11 cellular contexts compared by ENCODE assay signal in genomic region chr20:50337521-50338466, GRCh38.
A peak's percentile ranks its signal among the peaks of the same experiment; 100 is the strongest.
DNase-seq lines count a peak whose midpoint lies in the region; ATAC-seq and TF ChIP-seq lines count a peak whose summit lies in the region.
"Had no signal": no experiment of that assay in that cellular context is flagged by ENCODE, and none has a peak within 500 bp of the region (broad histone marks: within the 10 kb centered on the region; RNA-seq: fewer than 3 reads in every experiment).

No MANE protein-coding gene starts in this region.

- H3K36me3 ChIP-seq in DND-41 (ENCODE audit: insufficient read depth, low read length) = no peaks in the 10 kb centered on the region
- no peaks in the 10 kb centered on the region for H3K36me3 ChIP-seq in MM.1S (replicated peaks; ENCODE audit: insufficient read depth, low read length)
- H3K36me3 ChIP-seq: brain microvascular endothelial cell, SJSA1 had no signal

- H3K9me3 ChIP-seq in DND-41 (ENCODE audit: insufficient read depth, low read length, severe bottlenecking) (no peaks in the 10 kb centered on the region), MM.1S (replicated peaks; ENCODE audit: insufficient read depth, low read length) (no peaks in the 10 kb centered on the region)
- H3K9me3 ChIP-seq: SJSA1 had no signal

- H3K27ac ChIP-seq in DND-41 (ENCODE audit: low read length) = peak overlapping the region; percentile 78
- H3K27ac ChIP-seq in MM.1S (ENCODE audit: low read length) = no peak overlapping the region
- H3K27ac ChIP-seq: brain microvascular endothelial cell had no signal

- peaks cover 10% of the 10 kb centered on the region for H3F3A ChIP-seq in MM.1S (ENCODE audit: insufficient read depth, low read length)

- H3K9me3 Mint-ChIP-seq in central memory CD8-positive, alpha-beta T cell = no peaks in the 10 kb centered on the region
- no peaks in the 10 kb centered on the region for H3K9me3 Mint-ChIP-seq in stimulated activated effector memory CD8-positive, alpha-beta T cell treated with anti-CD3 and anti-CD28 coated beads, Interleukin-12 subunit alpha, Interleukin-12 subunit beta, amount 100 ng/mL, for 72 hours

- no peak for ATAC-seq in DND-41 (ENCODE audit: insufficient read depth, low read depth)
- no peak for ATAC-seq in central memory CD8-positive, alpha-beta T cell (replicated peaks; ENCODE audit: extremely low read depth, poor library complexity, severe bottlenecking)
- no peak for ATAC-seq in stimulated activated effector memory CD8-positive, alpha-beta T cell treated with anti-CD3 and anti-CD28 coated beads, Interleukin-12 subunit alpha, Interleukin-12 subunit beta, amount 100 ng/mL, for 72 hours
- no peak for ATAC-seq in HG02642 (IDR thresholded peaks at IDR 0.05; ENCODE audit: poor library complexity, unreplicated experiment)

- no peaks in the 10 kb centered on the region for H3K79me2 ChIP-seq in DND-41 (ENCODE audit: insufficient read depth, low read length)
- H3K79me2 ChIP-seq in MM.1S (ENCODE audit: low read length) = no peaks in the 10 kb centered on the region

- H2AFZ ChIP-seq in DND-41 (ENCODE audit: low read depth, low read length) (no peak overlapping the region), MM.1S (ENCODE audit: low read length) (no peak overlapping the region)

- H3K27me3 ChIP-seq in DND-41 (ENCODE audit: insufficient read depth, low read length, poor library complexity) (peaks cover 2% of the 10 kb centered on the region), MM.1S (replicated peaks; ENCODE audit: insufficient read depth, low read length) (peaks cover 54% of the 10 kb centered on the region)
- H3K27me3 ChIP-seq: brain microvascular endothelial cell, SJSA1 had no signal

- peaks cover 38% of the 10 kb centered on the region for H3K4me1 ChIP-seq in DND-41 (ENCODE audit: insufficient read depth, low read length)
- H3K4me1 ChIP-seq in MM.1S (ENCODE audit: low read length) = peaks cover 18% of the 10 kb centered on the region

- H3K9ac ChIP-seq in DND-41 (ENCODE audit: low read depth, low read length) (peak overlapping the region; percentile 19; the same call in 1 of the 2 replicates), MM.1S (ENCODE audit: low read length) (no peak overlapping the region)

- H3K4me1 Mint-ChIP-seq in central memory CD8-positive, alpha-beta T cell = peaks cover 27% of the 10 kb centered on the region
- peaks cover 44% of the 10 kb centered on the region for H3K4me1 Mint-ChIP-seq in stimulated activated effector memory CD8-positive, alpha-beta T cell treated with anti-CD3 and anti-CD28 coated beads, Interleukin-12 subunit alpha, Interleukin-12 subunit beta, amount 100 ng/mL, for 72 hours

- H3K27ac Mint-ChIP-seq in central memory CD8-positive, alpha-beta T cell (ENCODE audit: low read depth) = peak overlapping the region; percentile 86
- H3K27ac Mint-ChIP-seq in stimulated activated effector memory CD8-positive, alpha-beta T cell treated with anti-CD3 and anti-CD28 coated beads, Interleukin-12 subunit alpha, Interleukin-12 subunit beta, amount 100 ng/mL, for 72 hours = peak overlapping the region; percentile 88

- H3K4me2 ChIP-seq in DND-41 (ENCODE audit: insufficient read depth, low read length) = peak overlapping the region; percentile 63
- H3K4me2 ChIP-seq in MM.1S (ENCODE audit: low read depth, low read length) = peak overlapping the region; percentile 77; the same call in 1 of the 2 replicates

- H3K4me3 Mint-ChIP-seq in central memory CD8-positive, alpha-beta T cell = peak overlapping the region; percentile 69
- peak overlapping the region; percentile 67 for H3K4me3 Mint-ChIP-seq in stimulated activated effector memory CD8-positive, alpha-beta T cell treated with anti-CD3 and anti-CD28 coated beads, Interleukin-12 subunit alpha, Interleukin-12 subunit beta, amount 100 ng/mL, for 72 hours

- H3K9me2 ChIP-seq in MM.1S (replicated peaks; ENCODE audit: insufficient read depth, low read length) = no peaks in the 10 kb centered on the region

- peaks cover 3% of the 10 kb centered on the region for H3K36me3 Mint-ChIP-seq in central memory CD8-positive, alpha-beta T cell (ENCODE audit: insufficient read depth)
- H3K36me3 Mint-ChIP-seq in stimulated activated effector memory CD8-positive, alpha-beta T cell treated with anti-CD3 and anti-CD28 coated beads, Interleukin-12 subunit alpha, Interleukin-12 subunit beta, amount 100 ng/mL, for 72 hours = peaks cover 9% of the 10 kb centered on the region

- peaks cover 7% of the 10 kb centered on the region for H3K27me3 Mint-ChIP-seq in central memory CD8-positive, alpha-beta T cell

- H3K4me3 ChIP-seq in DND-41 (ENCODE audit: low read depth in 1 of 2, low read length in 2 of 2) (no peak overlapping the region), MM.1S (ENCODE audit: low read length) (no peak overlapping the region)
- H3K4me3 ChIP-seq: SJSA1 had no signal

- TF ChIP-seq CTCF in DND-41 (IDR thresholded peaks at IDR 0.05; ENCODE audit: borderline replicate concordance, extremely low read depth, low read length, poor library complexity, severe bottlenecking) (no peak), MM.1S (IDR thresholded peaks at IDR 0.05; ENCODE audit: low read length) (no peak)

- H4K20me1 ChIP-seq in DND-41 (ENCODE audit: insufficient read depth, low read length) (peaks cover 14% of the 10 kb centered on the region), MM.1S (ENCODE audit: insufficient read depth, low read length) (no peaks in the 10 kb centered on the region)

- DNase-seq in DND-41 (no peak), MM.1S (no peak), NCI-H1417 treated with DMSO at 0.1 percent for 48 hours (lab: John Stamatoyannopoulos, UW) (no peak), nucleus accumbens (lab: John Stamatoyannopoulos, UW) (no peak)
- no peak for DNase-seq in central memory CD8-positive, alpha-beta T cell (ENCODE audit: low spot score in 2 of 2)
- DNase-seq in stimulated activated effector memory CD8-positive, alpha-beta T cell treated with anti-CD3 and anti-CD28 coated beads, Interleukin-12 subunit alpha, Interleukin-12 subunit beta, amount 100 ng/mL, for 72 hours (ENCODE audit: low spot score in 2 of 2) = no peak
- DNase-seq: brain microvascular endothelial cell, GOT3, NCI-H2107 had no signal
